In genomic region chr7:66047426-66047825, GRCh38 we compare ENCODE assay signal across 15 cellular contexts. TPM values are rescaled to one million over a fixed set of nuclear protein-coding genes. Genes with fewer than 3 reads are reported as not detected.
DNase-seq lines count a peak whose midpoint lies in the region; ATAC-seq, FAIRE-seq and TF ChIP-seq lines count a peak whose summit lies in the region.
"Had no signal": no experiment of that assay in that cellular context is flagged by ENCODE, and none has a peak within 500 bp of the region (broad histone marks: within the 10 kb centered on the region; RNA-seq: fewer than 3 reads in every experiment).

No MANE protein-coding gene starts in this region.

- peak; percentile 76 for FAIRE-seq in HTR-8/SVneo (lab: Jason Lieb, UNC)
- FAIRE-seq: GM19239, islet of Langerhans had no signal

- no peak overlapping the region for H3K4me3 ChIP-seq in astrocyte of the cerebellum (ENCODE audit: low read depth, low read length)
- H3K4me3 ChIP-seq: BLaER1 treated with 17β-estradiol and CSF1 and Interleukin-3, amounts not matched to agents 10 nM and 100 nM had no signal

- in situ Hi-C loops in astrocyte of the cerebellum (cut with HindIII; ENCODE audit: low sequenced_read_pairs): no loop called here

- ATAC-seq in GM18519 (IDR thresholded peaks at IDR 0.05; ENCODE audit: low FRiP score, unreplicated experiment) (no peak), left cardiac atrium (no peak)

- intact Hi-C loops in left cardiac atrium (cut with DNase I): no loop called here

- no peak for TF ChIP-seq CTCF in astrocyte of the cerebellum (IDR thresholded peaks at IDR 0.05; ENCODE audit: low read depth, low read length, missing control alignments)

- DNase-seq in AG08395 (ENCODE audit: low spot score) (peak; percentile 77), HTR-8/SVneo (ENCODE audit: insufficient read length, low spot score) (peak; percentile 38), astrocyte of the cerebellum (ENCODE audit: low read depth) (peak; percentile 91), glomerular visceral epithelial cell (ENCODE audit: extremely low spot score) (peak; percentile 82), iPS-NIHi7 (ENCODE audit: extremely low spot score) (no peak), activated gamma-delta T cell (lab: John Stamatoyannopoulos, UW) (no peak), left cardiac atrium (no peak)
- DNase-seq: activated naive CD4-positive, alpha-beta T cell treated with anti-CD3 and anti-CD28 coated beads, Interleukin-2, amount 50 U/mL, for 16 hours; effector CD8-positive, alpha-beta T cell; NCI-H1092; NCI-H69 had no signal

RNA-seq across cellular contexts. Expression of gene ASL, which starts 28.2 kb away (rescaled TPM):
- total RNA-seq in left cardiac atrium: 10 to 100 TPM; 11.1 to 14.7 TPM

Comparison
In these comparisons a context has a peak if more than half of its experiments do, and no peak if none do; other contexts are left out.
1. DNase-seq: peak in AG08395 (single experiment), HTR-8/SVneo (single experiment), astrocyte of the cerebellum (single experiment) and glomerular visceral epithelial cell (single experiment); none in iPS-NIHi7 (single experiment), activated gamma-delta T cell (single experiment) and left cardiac atrium (single experiment).